In the genomic region with DNA sequence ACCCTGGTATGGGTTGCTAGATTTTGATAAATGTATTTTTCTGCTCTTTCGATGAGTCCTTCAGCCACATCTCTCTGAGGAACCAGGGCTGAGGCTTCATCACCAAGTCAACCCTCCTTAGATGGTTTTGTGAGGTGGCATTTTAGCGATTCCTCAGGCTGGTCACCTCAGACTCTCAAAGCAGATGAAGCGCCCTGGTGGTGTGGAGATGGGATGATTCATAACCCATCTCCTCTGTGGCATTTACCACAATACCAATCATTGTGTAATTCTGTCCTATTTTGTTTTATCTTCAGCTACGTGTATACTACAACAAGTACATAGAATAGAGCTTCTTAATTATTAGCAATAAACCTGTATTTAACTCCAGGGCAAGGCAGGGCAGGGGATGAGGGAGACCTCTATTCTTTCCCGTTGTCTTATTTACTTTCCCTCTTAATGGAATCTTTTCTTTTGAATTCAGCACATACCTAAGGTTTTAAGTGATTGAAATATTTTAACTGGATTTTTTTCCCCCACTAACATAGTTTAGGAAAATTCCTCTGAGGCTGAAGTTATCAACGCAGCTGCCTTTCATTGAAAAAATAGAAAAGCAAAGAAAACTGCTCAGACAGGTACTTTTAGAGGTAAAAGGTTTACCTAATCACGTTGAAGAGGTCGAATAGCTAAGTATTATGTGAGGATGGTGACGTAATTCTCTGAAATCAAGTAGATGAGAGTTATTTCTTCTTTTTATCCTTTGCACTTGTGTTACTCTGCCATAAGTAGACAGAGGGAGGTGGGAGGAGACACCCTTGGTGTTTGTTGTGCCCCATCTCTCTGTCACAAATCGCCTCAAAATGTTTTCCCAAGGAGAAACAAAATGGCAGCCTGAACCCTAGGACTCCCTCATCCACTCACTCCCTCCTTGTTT, we compare ENCODE assay signal across 1 cellular context.
TF ChIP-seq lines count a peak whose summit lies in the region.

No MANE protein-coding gene starts in this region.

TF ChIP-seq in HepG2, 621 proteins besides CTCF, POLR2A, EP300 and RAD21 (continued from another document):
- no peak for TF ChIP-seq RELA (CRISPR knock-in tag; IDR thresholded peaks at IDR 0.05)
